In genomic region chr16:3276679-3277078, GRCh38 we compare ENCODE assay signal across 28 cellular contexts. TPM values are rescaled to one million over a fixed set of nuclear protein-coding genes. Genes with fewer than 3 reads are reported as not detected.
"Had no signal": no experiment of that assay in that cellular context is flagged by ENCODE, and none has a peak within 500 bp of the region (broad histone marks: within the 10 kb centered on the region; RNA-seq: fewer than 3 reads in every experiment).

No MANE protein-coding gene starts in this region.

- H2AFZ ChIP-seq: neural progenitor cell had no signal

- H3K9me3 ChIP-seq: lower lobe of right lung, neutrophil, ovary, prostate gland, sigmoid colon, spleen, thyroid gland, transverse colon, upper lobe of left lung, vagina had no signal

- H3K27me3 ChIP-seq: ovary, sigmoid colon, spleen, thyroid gland, upper lobe of left lung, vagina had no signal

- H3K27ac ChIP-seq: lower lobe of right lung, neural progenitor cell, neutrophil, ovary, prostate gland, sigmoid colon, spleen, thyroid gland, transverse colon, upper lobe of left lung, vagina had no signal

- H3K9ac ChIP-seq: neural progenitor cell had no signal

- H3K36me3 ChIP-seq: lower lobe of right lung, neural progenitor cell, ovary, prostate gland, sigmoid colon, spleen, thyroid gland, transverse colon, upper lobe of left lung, vagina had no signal

- H3K4me3 ChIP-seq: lower lobe of right lung, neural progenitor cell, ovary, prostate gland, sigmoid colon, spleen, thyroid gland, transverse colon, upper lobe of left lung, vagina had no signal

- FAIRE-seq: keratinocyte, small intestine had no signal

- DNase-seq: hippocampal formation; kidney glomerular epithelial cell; left cardiac atrium; left ventricle myocardium superior; lower lobe of right lung; mammary epithelial cell; mesenchymal stem cell; naive thymus-derived CD8-positive, alpha-beta T cell; occipital lobe; ovary; retina; right cardiac atrium; sigmoid colon; small intestine; spleen; stimulated activated CD4-positive, alpha-beta T cell treated with anti-CD3 and anti-CD28 coated beads, Interleukin-4, amount 100 ng/mL, for 24 hours; stimulated activated naive CD4-positive, alpha-beta T cell; substantia nigra; thyroid gland; transverse colon; upper lobe of left lung had no signal

- H3K4me2 ChIP-seq: neural progenitor cell had no signal

- ATAC-seq: left lobe of liver; left ventricle myocardium superior; lower lobe of right lung; naive thymus-derived CD8-positive, alpha-beta T cell; right cardiac atrium; stimulated activated effector memory CD8-positive, alpha-beta T cell treated with anti-CD3 and anti-CD28 coated beads, Interleukin-12 subunit alpha, Interleukin-12 subunit beta, amount 100 ng/mL, for 72 hours had no signal

- H3K4me1 ChIP-seq: neural progenitor cell, prostate gland, thyroid gland, vagina had no signal

RNA-seq across cellular contexts. Expression of gene MEFV, which starts 20.2 kb away (rescaled TPM):
- total RNA-seq: mammary epithelial cell had no signal
- polyA plus RNA-seq: keratinocyte; mammary epithelial cell; naive thymus-derived CD8-positive, alpha-beta T cell had no signal
